In the genomic region with DNA sequence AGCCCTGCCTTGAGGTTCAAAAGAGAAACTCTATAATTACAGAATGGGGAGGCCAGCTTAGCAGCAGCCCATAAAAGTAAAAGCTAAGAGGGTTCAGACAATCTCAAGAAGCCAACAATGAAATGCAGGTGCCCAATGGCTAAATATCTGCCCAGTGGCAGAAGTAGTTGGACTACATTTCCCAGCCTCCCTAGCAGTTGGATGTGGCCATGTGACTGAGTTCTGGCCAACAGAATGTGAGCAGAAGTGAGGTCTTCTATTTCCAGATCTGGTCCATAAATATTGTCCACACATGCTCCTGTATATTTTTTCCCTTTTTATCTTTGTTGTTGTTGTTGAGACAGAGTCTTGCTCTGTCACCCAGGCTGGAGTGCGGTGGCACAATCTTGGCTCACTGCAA, we compare ENCODE assay signal across 1 cellular context.
TF ChIP-seq lines count a peak whose summit lies in the region.

No MANE protein-coding gene starts in this region.

TF ChIP-seq in HCT116, 20 proteins besides CTCF, POLR2A, EP300 and RAD21 (continued from another document):
- no peak for TF ChIP-seq ZBTB33 (IDR thresholded peaks at IDR 0.05; ENCODE audit: extremely low read depth, insufficient replicate concordance, low read length)
- no peak for TF ChIP-seq FOSL1 (IDR thresholded peaks at IDR 0.05; ENCODE audit: low read depth)
- no peak for TF ChIP-seq ZFX (IDR thresholded peaks at IDR 0.05)
- TF ChIP-seq YY1 (IDR thresholded peaks at IDR 0.05; ENCODE audit: extremely low read depth, insufficient replicate concordance, low read depth, low read length): no peak
- no peak for TF ChIP-seq ZNF274 (IDR thresholded peaks at IDR 0.05; ENCODE audit: low read depth, low read length)
- no peak for TF ChIP-seq EZH2phosphoT487 (IDR thresholded peaks at IDR 0.05; ENCODE audit: borderline replicate concordance)
TF ChIP-seq in HCT116: peak in this region for 0.
